In genomic region chr17:35763767-35764122, GRCh38 we compare ENCODE assay signal across 9 cellular contexts. TPM values are rescaled to one million over a fixed set of nuclear protein-coding genes. Genes with fewer than 3 reads are reported as not detected.
DNase-seq lines count a peak whose midpoint lies in the region; ATAC-seq, FAIRE-seq and TF ChIP-seq lines count a peak whose summit lies in the region.
"Had no signal": no experiment of that assay in that cellular context is flagged by ENCODE, and none has a peak within 500 bp of the region (broad histone marks: within the 10 kb centered on the region; RNA-seq: fewer than 3 reads in every experiment).

No MANE protein-coding gene starts in this region.

- H3K27me3 ChIP-seq in HepG2 (ENCODE audit: control insufficient read depth in 1 of 2, insufficient read depth in 2 of 2, low read length in 2 of 2) (peaks cover 3 to 33% of the 10 kb centered on the region in 2 experiments; a peak in 3 of 5 replicates), testis (no peaks in the 10 kb centered on the region)

- H3K4me1 ChIP-seq in HepG2 (ENCODE audit: insufficient read depth, low read length): peaks cover 28% of the 10 kb centered on the region
- H3K4me1 ChIP-seq in testis: peaks cover 25% of the 10 kb centered on the region

- H4K20me1 ChIP-seq in HepG2 (ENCODE audit: insufficient read depth, low read length): no peaks in the 10 kb centered on the region

- no peak overlapping the region for H3K27ac ChIP-seq in HepG2 (ENCODE audit: extremely low read length, insufficient read depth, low read length)
- peak overlapping the region in 1 of 2 donors; percentile 44 for H3K27ac ChIP-seq in testis

- ATAC-seq in activated T-cell treated with anti-CD3 and anti-CD28 coated beads, Interleukin-2, amount 50 U/mL, for 4 hours: no peak
- no peak for ATAC-seq in activated T-helper 17 cell treated with anti-CD3 and anti-CD28 coated beads, Interleukin-2, amount 50 U/mL, for 72 hours (replicated peaks)
- ATAC-seq in HepG2 (no peak), GM21619 (IDR thresholded peaks at IDR 0.05; ENCODE audit: unreplicated experiment) (no peak), HG03095 (IDR thresholded peaks at IDR 0.05; ENCODE audit: unreplicated experiment) (no peak), HG03108 (IDR thresholded peaks at IDR 0.05; ENCODE audit: unreplicated experiment) (no peak)

- no peaks in the 10 kb centered on the region for H3K36me3 ChIP-seq in HepG2 (replicated peaks in 1 of 2; ENCODE audit: control insufficient read depth in 1 of 2, insufficient read depth in 2 of 2, low read length in 2 of 2)
- no peaks in the 10 kb centered on the region for H3K36me3 ChIP-seq in testis (ENCODE audit: low read depth, missing control alignments)

- no peak overlapping the region for H3K27ac Mint-ChIP-seq in activated T-helper 17 cell treated with anti-CD3 and anti-CD28 coated beads, Interleukin-2, amount 50 U/mL, for 72 hours

- H3K9ac ChIP-seq in HepG2 (ENCODE audit: insufficient read depth, low read depth, low read length): peak overlapping the region; percentile 34; the same call in 1 of the 2 replicates

- H3K4me2 ChIP-seq in HepG2 (ENCODE audit: low read depth, low read length): peak overlapping the region; percentile 86

- no peak for DNase-seq in activated T-cell treated with anti-CD3 and anti-CD28 coated beads, Interleukin-2, amount 50 U/mL, for 4 hours
- DNase-seq in activated T-cell treated with anti-CD3 and anti-CD28 coated beads for 4 hours: no peak
- no peak for DNase-seq in HepG2 (ENCODE audit: low spot score)
- no peak for DNase-seq in testis

- peak overlapping the region; percentile 87 for H3K4me3 Mint-ChIP-seq in activated T-cell treated with anti-CD3 and anti-CD28 coated beads, Interleukin-2, amount 50 U/mL, for 4 hours
- peak overlapping the region; percentile 80 for H3K4me3 Mint-ChIP-seq in activated T-helper 17 cell treated with anti-CD3 and anti-CD28 coated beads, Interleukin-2, amount 50 U/mL, for 72 hours

- FAIRE-seq in HepG2 (lab: Jason Lieb, UNC): no peak

- H3K4me1 Mint-ChIP-seq in activated T-cell treated with anti-CD3 and anti-CD28 coated beads, Interleukin-2, amount 50 U/mL, for 4 hours (ENCODE audit: low read depth): peaks cover 8% of the 10 kb centered on the region
- H3K4me1 Mint-ChIP-seq in activated T-helper 17 cell treated with anti-CD3 and anti-CD28 coated beads, Interleukin-2, amount 50 U/mL, for 72 hours: no peaks in the 10 kb centered on the region

- no peaks in the 10 kb centered on the region for H3K79me2 ChIP-seq in HepG2 (ENCODE audit: insufficient read depth, low read length)

- POLR2A ChIA-PET in HepG2 (lab: Yijun Ruan, JAX): interaction anchor here (0.8 to 4.5 kb wide), 4 partner anchors 11 to 185 kb away, joined by 4 to 60 read pairs (median 5); partner anchors contain the start of genes GAS2L2, PEX12, RASL10B and TAF15

- TF ChIP-seq POLR2A in HepG2 (IDR thresholded peaks at IDR 0.05; ENCODE audit: insufficient read depth in 1 of 2, low read depth in 2 of 2, low read length in 2 of 2) (no peak), testis (IDR thresholded peaks at IDR 0.05) (no peak)

- CTCF ChIA-PET in HepG2 (lab: Yijun Ruan, JAX; ENCODE audit: low intra/inter-chr PET ratio, low total read pairs): interaction anchor here (1.0 to 3.0 kb wide), 4 partner anchors 16 to 152 kb away, joined by 3 to 50 read pairs (median 16); partner anchors contain the start of gene TAF15

- in situ Hi-C loops in HepG2 (cut with HindIII; ENCODE audit: extremely low pct_ligation_motif_present, low pct_unique_long_range_greater_than_20kb): loop anchor here (5.0 kb wide), 1 partner anchor 44 kb away; the partner anchor contains the start of gene TAF15

- TF ChIP-seq EP300 in HepG2 (IDR thresholded peaks at IDR 0.05; ENCODE audit: low read depth in 2 of 2, low read length in 2 of 2) (no peak), HepG2 (CRISPR knock-in tag; IDR thresholded peaks at IDR 0.05; ENCODE audit: borderline replicate concordance) (no peak)

- TF ChIP-seq CTCF in HepG2 (CRISPR knock-in tag; IDR thresholded peaks at IDR 0.05) (no peak), testis (IDR thresholded peaks at IDR 0.05) (no peak)

- no TSS peak for BruUV-seq in HepG2 (replicated peaks; lab: Mats Ljungman, UMichigan)

- H3K36me3 Mint-ChIP-seq in activated T-cell treated with anti-CD3 and anti-CD28 coated beads, Interleukin-2, amount 50 U/mL, for 4 hours (ENCODE audit: insufficient read depth): no peaks in the 10 kb centered on the region
- no peaks in the 10 kb centered on the region for H3K36me3 Mint-ChIP-seq in activated T-helper 17 cell treated with anti-CD3 and anti-CD28 coated beads, Interleukin-2, amount 50 U/mL, for 72 hours (ENCODE audit: low read depth)

- H3K4me3 ChIP-seq in HepG2 (replicated peaks in 1 of 3; ENCODE audit: insufficient read depth in 1 of 3, low read depth in 2 of 3, low read length in 3 of 3) (peak overlapping the region in 2 of 3 experiments; percentile 27 to 76; a peak in 2 of 6 replicates), testis (peak overlapping the region; percentile 58 to 59)

- intact Hi-C loops in HepG2 (cut with micrococcal nuclease; ENCODE audit: unreplicated experiment): loop anchor here (1.0 kb wide), 2 partner anchors 41 to 46 kb away; partner anchors contain the start of gene TAF15
- intact Hi-C loops in testis (cut with DNase I; ENCODE audit: low total_unique reads): no loop called here

- H2AFZ ChIP-seq in HepG2 (ENCODE audit: low read length): no peak overlapping the region

- WGBS in HepG2 (ENCODE audit: low lambda C conversion rate): 33% methylated on average over 16 of the region's 17 CpGs
- 20 to 25% methylated on average over 17 of the region's 17 CpGs for WGBS in testis, 2 donors

- no peaks in the 10 kb centered on the region for H3K27me3 Mint-ChIP-seq in activated T-cell treated with anti-CD3 and anti-CD28 coated beads, Interleukin-2, amount 50 U/mL, for 4 hours (ENCODE audit: low read depth)
- no peaks in the 10 kb centered on the region for H3K27me3 Mint-ChIP-seq in activated T-helper 17 cell treated with anti-CD3 and anti-CD28 coated beads, Interleukin-2, amount 50 U/mL, for 72 hours

- no peak for TF ChIP-seq RAD21 in HepG2 (CRISPR knock-in tag; IDR thresholded peaks at IDR 0.05)

- no peaks in the 10 kb centered on the region for H3K9me3 Mint-ChIP-seq in activated T-cell treated with anti-CD3 and anti-CD28 coated beads, Interleukin-2, amount 50 U/mL, for 4 hours
- H3K9me3 Mint-ChIP-seq in activated T-helper 17 cell treated with anti-CD3 and anti-CD28 coated beads, Interleukin-2, amount 50 U/mL, for 72 hours: no peaks in the 10 kb centered on the region

- H3K9me3 ChIP-seq in HepG2 (ENCODE audit: low read length) (no peaks in the 10 kb centered on the region), testis (no peaks in the 10 kb centered on the region)

RNA-seq across cellular contexts. Expression of gene C17orf50, which starts 3.1 kb away (rescaled TPM):
- not detected for total RNA-seq in activated T-cell treated with anti-CD3 and anti-CD28 coated beads, Interleukin-2, amount 50 U/mL, for 4 hours
- total RNA-seq in activated T-helper 17 cell treated with anti-CD3 and anti-CD28 coated beads, Interleukin-2, amount 50 U/mL, for 72 hours: not detected
- total RNA-seq in HepG2 (2016; rRNA removed; fragmentation: Illumina TruSeq; extraction: Trizol) (not detected in 2 replicates), testis (100 to 1,000 TPM in 1 of 2 donors, 10 to 100 TPM in 1; 48.8 to 102 TPM)
- not detected in 2 replicates for total RNA-seq in HepG2 (2016; cell fraction: cytosol; rRNA removed; fragmentation: Illumina TruSeq; extraction: Trizol; ENCODE audit: low read depth)
- total RNA-seq in HepG2 (2016; cell fraction: insoluble cytoplasmic fraction; rRNA removed; fragmentation: Illumina TruSeq; extraction: Trizol): not detected in 2 replicates
- total RNA-seq in HepG2 (2016; cell fraction: membrane; rRNA removed; fragmentation: Illumina TruSeq; extraction: Trizol): not detected in 2 replicates
- not detected in 2 replicates for total RNA-seq in HepG2 (2016; cell fraction: nucleus; rRNA removed; fragmentation: Illumina TruSeq; extraction: Trizol)
- polyA plus RNA-seq in HepG2 (2011; rRNA removed) (not detected in 2 replicates), testis (ENCODE audit: insufficient read depth, low read depth, low replicate concordance) (154 TPM)
- polyA plus RNA-seq in HepG2 (2011; cell fraction: cytosol; rRNA removed): not detected in 2 replicates
- not detected in 2 replicates for polyA plus RNA-seq in HepG2 (2011; cell fraction: nucleus; rRNA removed)
- polyA plus RNA-seq in HepG2 (2012): not detected in 2 replicates
- polyA plus RNA-seq in HepG2 (2016; cell fraction: cytosol; fragmentation: Illumina TruSeq; extraction: Trizol; ENCODE audit: low read depth): not detected in 2 replicates
- polyA plus RNA-seq in HepG2 (2016; cell fraction: insoluble cytoplasmic fraction; fragmentation: Illumina TruSeq; extraction: Trizol; ENCODE audit: low read depth): not detected in 2 replicates
- polyA plus RNA-seq in HepG2 (2016; cell fraction: membrane; fragmentation: Illumina TruSeq; extraction: Trizol; ENCODE audit: low read depth): not detected in 2 replicates
- not detected in 2 replicates for polyA plus RNA-seq in HepG2 (2016; cell fraction: nucleus; fragmentation: Illumina TruSeq; extraction: Trizol; ENCODE audit: insufficient read depth, low read depth)
- polyA minus RNA-seq in HepG2 (2011; rRNA and poly(A)+ RNA removed; ENCODE audit: low replicate concordance): not detected in 2 replicates
- polyA minus RNA-seq in HepG2 (2011; cell fraction: cytosol; rRNA and poly(A)+ RNA removed): not detected in 2 replicates
- not detected in 2 replicates for polyA minus RNA-seq in HepG2 (2011; cell fraction: nucleus; rRNA and poly(A)+ RNA removed)
- total RNA-seq: glomerular endothelial cell had no signal

RNA-seq across cellular contexts. Expression of gene GAS2L2, which starts 10.7 kb away (rescaled TPM):
- under 1 TPM in 1 of 3 donors, not detected in 2; 0.05 TPM for total RNA-seq in activated T-cell treated with anti-CD3 and anti-CD28 coated beads, Interleukin-2, amount 50 U/mL, for 4 hours
- not detected for total RNA-seq in activated T-helper 17 cell treated with anti-CD3 and anti-CD28 coated beads, Interleukin-2, amount 50 U/mL, for 72 hours
- total RNA-seq in HepG2 (2016; rRNA removed; fragmentation: Illumina TruSeq; extraction: Trizol) (not detected in 2 replicates), testis (under 1 TPM; 0.31 to 0.71 TPM)
- total RNA-seq in HepG2 (2016; cell fraction: cytosol; rRNA removed; fragmentation: Illumina TruSeq; extraction: Trizol; ENCODE audit: low read depth): not detected in 2 replicates
- total RNA-seq in HepG2 (2016; cell fraction: insoluble cytoplasmic fraction; rRNA removed; fragmentation: Illumina TruSeq; extraction: Trizol): not detected in 2 replicates
- total RNA-seq in HepG2 (2016; cell fraction: membrane; rRNA removed; fragmentation: Illumina TruSeq; extraction: Trizol): not detected in 2 replicates
- not detected in 2 replicates for total RNA-seq in HepG2 (2016; cell fraction: nucleus; rRNA removed; fragmentation: Illumina TruSeq; extraction: Trizol)
- polyA plus RNA-seq in HepG2 (2011; rRNA removed) (not detected in 2 replicates), testis (ENCODE audit: insufficient read depth, low read depth, low replicate concordance) (0.62 TPM)
- polyA plus RNA-seq in HepG2 (2011; cell fraction: cytosol; rRNA removed): not detected in 2 replicates
- polyA plus RNA-seq in HepG2 (2011; cell fraction: nucleus; rRNA removed): not detected in 2 replicates
- polyA plus RNA-seq in HepG2 (2012): not detected in 2 replicates
- not detected in 2 replicates for polyA plus RNA-seq in HepG2 (2016; cell fraction: cytosol; fragmentation: Illumina TruSeq; extraction: Trizol; ENCODE audit: low read depth)
- not detected in 2 replicates for polyA plus RNA-seq in HepG2 (2016; cell fraction: insoluble cytoplasmic fraction; fragmentation: Illumina TruSeq; extraction: Trizol; ENCODE audit: low read depth)
- polyA plus RNA-seq in HepG2 (2016; cell fraction: membrane; fragmentation: Illumina TruSeq; extraction: Trizol; ENCODE audit: low read depth): not detected in 2 replicates
- not detected in 2 replicates for polyA plus RNA-seq in HepG2 (2016; cell fraction: nucleus; fragmentation: Illumina TruSeq; extraction: Trizol; ENCODE audit: insufficient read depth, low read depth)
- polyA minus RNA-seq in HepG2 (2011; rRNA and poly(A)+ RNA removed; ENCODE audit: low replicate concordance): 0.06 and 0.09 TPM in 2 replicates
- not detected in 2 replicates for polyA minus RNA-seq in HepG2 (2011; cell fraction: cytosol; rRNA and poly(A)+ RNA removed)
- not detected in 2 replicates for polyA minus RNA-seq in HepG2 (2011; cell fraction: nucleus; rRNA and poly(A)+ RNA removed)
- total RNA-seq: glomerular endothelial cell had no signal

RNA-seq across cellular contexts. Expression of gene MMP28, which starts 31.7 kb away (rescaled TPM):
- under 1 TPM in 2 of 3 donors, not detected in 1; 0.23 to 0.29 TPM for total RNA-seq in activated T-cell treated with anti-CD3 and anti-CD28 coated beads, Interleukin-2, amount 50 U/mL, for 4 hours
- not detected for total RNA-seq in activated T-helper 17 cell treated with anti-CD3 and anti-CD28 coated beads, Interleukin-2, amount 50 U/mL, for 72 hours
- total RNA-seq in HepG2 (2016; rRNA removed; fragmentation: Illumina TruSeq; extraction: Trizol) (not detected in 2 replicates), testis (100 to 1,000 TPM; 179 to 237 TPM)
- not detected in 2 replicates for total RNA-seq in HepG2 (2016; cell fraction: cytosol; rRNA removed; fragmentation: Illumina TruSeq; extraction: Trizol; ENCODE audit: low read depth)
- not detected in 2 replicates for total RNA-seq in HepG2 (2016; cell fraction: insoluble cytoplasmic fraction; rRNA removed; fragmentation: Illumina TruSeq; extraction: Trizol)
- not detected in 2 replicates for total RNA-seq in HepG2 (2016; cell fraction: membrane; rRNA removed; fragmentation: Illumina TruSeq; extraction: Trizol)
- not detected in 2 replicates for total RNA-seq in HepG2 (2016; cell fraction: nucleus; rRNA removed; fragmentation: Illumina TruSeq; extraction: Trizol)
- polyA plus RNA-seq in HepG2 (2011; rRNA removed) (not detected in 2 replicates), testis (ENCODE audit: insufficient read depth, low read depth, low replicate concordance) (78.3 TPM)
- not detected in 2 replicates for polyA plus RNA-seq in HepG2 (2011; cell fraction: cytosol; rRNA removed)
- not detected in 2 replicates for polyA plus RNA-seq in HepG2 (2011; cell fraction: nucleus; rRNA removed)
- not detected in 2 replicates for polyA plus RNA-seq in HepG2 (2012)
- polyA plus RNA-seq in HepG2 (2016; cell fraction: cytosol; fragmentation: Illumina TruSeq; extraction: Trizol; ENCODE audit: low read depth): not detected in 2 replicates
- not detected in 2 replicates for polyA plus RNA-seq in HepG2 (2016; cell fraction: insoluble cytoplasmic fraction; fragmentation: Illumina TruSeq; extraction: Trizol; ENCODE audit: low read depth)
- not detected in 2 replicates for polyA plus RNA-seq in HepG2 (2016; cell fraction: membrane; fragmentation: Illumina TruSeq; extraction: Trizol; ENCODE audit: low read depth)
- polyA plus RNA-seq in HepG2 (2016; cell fraction: nucleus; fragmentation: Illumina TruSeq; extraction: Trizol; ENCODE audit: insufficient read depth, low read depth): not detected in 2 replicates
- polyA minus RNA-seq in HepG2 (2011; rRNA and poly(A)+ RNA removed; ENCODE audit: low replicate concordance): 11.8 TPM in 1 of 2 replicates, not detected in the other
- polyA minus RNA-seq in HepG2 (2011; cell fraction: cytosol; rRNA and poly(A)+ RNA removed): not detected in 2 replicates
- polyA minus RNA-seq in HepG2 (2011; cell fraction: nucleus; rRNA and poly(A)+ RNA removed): not detected in 2 replicates

RNA-seq across cellular contexts. Expression of gene RASL10B, which starts 32.3 kb away (rescaled TPM):
- total RNA-seq in activated T-cell treated with anti-CD3 and anti-CD28 coated beads, Interleukin-2, amount 50 U/mL, for 4 hours: 1 to 10 TPM; 2.6 to 4.3 (median 3.7) TPM
- under 1 TPM; 0.16 to 0.63 TPM for total RNA-seq in activated T-helper 17 cell treated with anti-CD3 and anti-CD28 coated beads, Interleukin-2, amount 50 U/mL, for 72 hours
- 11.0 TPM in 2 replicates for total RNA-seq in HepG2 (2016; rRNA removed; fragmentation: Illumina TruSeq; extraction: Trizol)
- 6.7 and 7.7 TPM in 2 replicates for total RNA-seq in HepG2 (2016; cell fraction: cytosol; rRNA removed; fragmentation: Illumina TruSeq; extraction: Trizol; ENCODE audit: low read depth)
- 9.5 and 11.0 TPM in 2 replicates for total RNA-seq in HepG2 (2016; cell fraction: insoluble cytoplasmic fraction; rRNA removed; fragmentation: Illumina TruSeq; extraction: Trizol)
- 22.4 and 23.7 TPM in 2 replicates for total RNA-seq in HepG2 (2016; cell fraction: membrane; rRNA removed; fragmentation: Illumina TruSeq; extraction: Trizol)
- 5.6 and 6.2 TPM in 2 replicates for total RNA-seq in HepG2 (2016; cell fraction: nucleus; rRNA removed; fragmentation: Illumina TruSeq; extraction: Trizol)
- 7.5 and 8.8 TPM in 2 replicates for polyA plus RNA-seq in HepG2 (2011; rRNA removed)
- 5.6 and 9.6 TPM in 2 replicates for polyA plus RNA-seq in HepG2 (2011; cell fraction: cytosol; rRNA removed)
- polyA plus RNA-seq in HepG2 (2011; cell fraction: nucleus; rRNA removed): 7.2 and 7.9 TPM in 2 replicates
- 7.8 and 8.4 TPM in 2 replicates for polyA plus RNA-seq in HepG2 (2012)
- 10.8 and 10.9 TPM in 2 replicates for polyA plus RNA-seq in HepG2 (2016; cell fraction: cytosol; fragmentation: Illumina TruSeq; extraction: Trizol; ENCODE audit: low read depth)
- polyA plus RNA-seq in HepG2 (2016; cell fraction: insoluble cytoplasmic fraction; fragmentation: Illumina TruSeq; extraction: Trizol; ENCODE audit: low read depth): 11.0 and 13.4 TPM in 2 replicates
- 23.2 and 26.5 TPM in 2 replicates for polyA plus RNA-seq in HepG2 (2016; cell fraction: membrane; fragmentation: Illumina TruSeq; extraction: Trizol; ENCODE audit: low read depth)
- 9.0 and 10.2 TPM in 2 replicates for polyA plus RNA-seq in HepG2 (2016; cell fraction: nucleus; fragmentation: Illumina TruSeq; extraction: Trizol; ENCODE audit: insufficient read depth, low read depth)
- 31.4 TPM in 1 of 2 replicates, not detected in the other for polyA minus RNA-seq in HepG2 (2011; rRNA and poly(A)+ RNA removed; ENCODE audit: low replicate concordance)
- 7.5 and 10.6 TPM in 2 replicates for polyA minus RNA-seq in HepG2 (2011; cell fraction: cytosol; rRNA and poly(A)+ RNA removed)
- 5.0 and 7.1 TPM in 2 replicates for polyA minus RNA-seq in HepG2 (2011; cell fraction: nucleus; rRNA and poly(A)+ RNA removed)
- 1 to 10 TPM; 2.5 to 4.8 TPM for total RNA-seq in testis
- 3.8 TPM for polyA plus RNA-seq in testis (ENCODE audit: insufficient read depth, low read depth, low replicate concordance)

RNA-seq across cellular contexts. Expression of gene TAF15, which starts 45.5 kb away (rescaled TPM):
- 100 to 1,000 TPM; 215 to 249 (median 239) TPM for total RNA-seq in activated T-cell treated with anti-CD3 and anti-CD28 coated beads, Interleukin-2, amount 50 U/mL, for 4 hours
- 100 to 1,000 TPM; 240 to 282 TPM for total RNA-seq in activated T-helper 17 cell treated with anti-CD3 and anti-CD28 coated beads, Interleukin-2, amount 50 U/mL, for 72 hours
- total RNA-seq in HepG2 (2016; rRNA removed; fragmentation: Illumina TruSeq; extraction: Trizol) (26.5 and 49.9 TPM in 2 replicates), testis (100 to 1,000 TPM; 133 to 160 TPM)
- total RNA-seq in HepG2 (2016; cell fraction: cytosol; rRNA removed; fragmentation: Illumina TruSeq; extraction: Trizol; ENCODE audit: low read depth): 10.6 and 10.7 TPM in 2 replicates
- total RNA-seq in HepG2 (2016; cell fraction: insoluble cytoplasmic fraction; rRNA removed; fragmentation: Illumina TruSeq; extraction: Trizol): 25.5 and 47.5 TPM in 2 replicates
- 22.1 and 24.1 TPM in 2 replicates for total RNA-seq in HepG2 (2016; cell fraction: membrane; rRNA removed; fragmentation: Illumina TruSeq; extraction: Trizol)
- total RNA-seq in HepG2 (2016; cell fraction: nucleus; rRNA removed; fragmentation: Illumina TruSeq; extraction: Trizol): 71.1 and 76.3 TPM in 2 replicates
- polyA plus RNA-seq in HepG2 (2011; rRNA removed) (25.2 and 29.3 TPM in 2 replicates), testis (ENCODE audit: insufficient read depth, low read depth, low replicate concordance) (185 TPM)
- 8.2 and 12.4 TPM in 2 replicates for polyA plus RNA-seq in HepG2 (2011; cell fraction: cytosol; rRNA removed)
- polyA plus RNA-seq in HepG2 (2011; cell fraction: nucleus; rRNA removed): 33.6 and 41.0 TPM in 2 replicates
- 63.3 and 101 TPM in 2 replicates for polyA plus RNA-seq in HepG2 (2012)
- polyA plus RNA-seq in HepG2 (2016; cell fraction: cytosol; fragmentation: Illumina TruSeq; extraction: Trizol; ENCODE audit: low read depth): 6.8 and 8.6 TPM in 2 replicates
- 96.6 and 122 TPM in 2 replicates for polyA plus RNA-seq in HepG2 (2016; cell fraction: insoluble cytoplasmic fraction; fragmentation: Illumina TruSeq; extraction: Trizol; ENCODE audit: low read depth)
- 13.0 and 14.7 TPM in 2 replicates for polyA plus RNA-seq in HepG2 (2016; cell fraction: membrane; fragmentation: Illumina TruSeq; extraction: Trizol; ENCODE audit: low read depth)
- polyA plus RNA-seq in HepG2 (2016; cell fraction: nucleus; fragmentation: Illumina TruSeq; extraction: Trizol; ENCODE audit: insufficient read depth, low read depth): 198 and 203 TPM in 2 replicates
- 20.7 and 68.8 TPM in 2 replicates for polyA minus RNA-seq in HepG2 (2011; rRNA and poly(A)+ RNA removed; ENCODE audit: low replicate concordance)
- polyA minus RNA-seq in HepG2 (2011; cell fraction: cytosol; rRNA and poly(A)+ RNA removed): 15.1 and 21.8 TPM in 2 replicates
- 122 and 130 TPM in 2 replicates for polyA minus RNA-seq in HepG2 (2011; cell fraction: nucleus; rRNA and poly(A)+ RNA removed)

Comparison
In these comparisons a context has a peak if more than half of its experiments do, and no peak if none do; other contexts are left out.
1. RNA of gene C17orf50, which starts 3.1 kb away (total RNA-seq): 48.8 to 102 TPM in testis; not detected in activated T-cell treated with anti-CD3 and anti-CD28 coated beads, Interleukin-2, amount 50 U/mL, for 4 hours, not detected in activated T-helper 17 cell treated with anti-CD3 and anti-CD28 coated beads, Interleukin-2, amount 50 U/mL, for 72 hours and not detected in HepG2; every median in the first group is over 10 times any median in the second.
2. RNA of gene MMP28, which starts 31.7 kb away (total RNA-seq): 179 to 237 TPM in testis; 0.23 to 0.29 TPM in activated T-cell treated with anti-CD3 and anti-CD28 coated beads, Interleukin-2, amount 50 U/mL, for 4 hours, not detected in activated T-helper 17 cell treated with anti-CD3 and anti-CD28 coated beads, Interleukin-2, amount 50 U/mL, for 72 hours and not detected in HepG2; every median in the first group is over 100 times any median in the second.